In the genomic region with DNA sequence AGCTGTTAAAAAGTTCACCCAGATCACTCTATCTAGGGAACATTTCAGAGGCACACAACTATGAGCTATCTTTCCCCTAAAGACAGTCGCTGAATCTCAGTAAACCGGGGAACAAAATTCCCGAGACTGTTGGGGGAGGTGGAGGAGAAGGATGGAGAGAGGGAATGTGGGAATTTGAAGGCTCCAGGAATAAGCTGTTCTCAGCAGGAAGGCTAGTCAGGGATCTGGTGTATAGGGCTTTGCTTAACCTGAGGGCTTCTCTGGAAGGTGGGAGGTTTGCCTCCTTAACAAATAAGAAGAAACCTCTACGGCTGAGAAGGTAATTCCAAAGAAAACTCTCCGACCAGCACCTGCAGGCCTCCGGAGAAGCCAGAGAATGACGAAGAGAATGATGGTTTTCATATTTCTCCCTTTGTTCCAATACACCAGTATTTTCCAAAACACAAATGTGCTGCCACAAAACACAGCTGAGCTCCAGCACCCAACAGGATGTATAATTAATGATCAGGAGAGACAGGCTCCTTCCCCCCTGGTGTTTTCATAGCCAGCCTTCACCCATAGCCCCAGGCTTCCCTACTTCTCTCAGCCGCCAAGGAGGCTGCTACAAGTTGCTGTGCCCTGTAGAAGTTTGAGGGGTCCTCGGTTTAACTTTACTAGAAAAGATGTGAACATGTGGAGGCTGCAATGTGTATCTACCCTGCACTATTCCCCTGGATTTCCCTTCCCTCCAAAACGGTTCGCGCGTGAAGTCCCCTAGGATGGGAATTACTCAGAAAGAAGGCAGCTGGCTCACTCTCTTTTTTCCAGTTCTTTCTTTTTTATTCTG, we compare ENCODE assay signal across 11 cellular contexts. TPM values are rescaled to one million over a fixed set of nuclear protein-coding genes. Genes with fewer than 3 reads are reported as not detected.
DNase-seq lines count a peak whose midpoint lies in the region; ATAC-seq and TF ChIP-seq lines count a peak whose summit lies in the region.
"Had no signal": no experiment of that assay in that cellular context is flagged by ENCODE, and none has a peak within 500 bp of the region (broad histone marks: within the 10 kb centered on the region; RNA-seq: fewer than 3 reads in every experiment).

No MANE protein-coding gene starts in this region.

- no peak for ATAC-seq in activated T-cell treated with anti-CD3 and anti-CD28 coated beads, Interleukin-2, amount 50 U/mL, for 72 hours (replicated peaks in 1 of 2)
- ATAC-seq in GM21717 (IDR thresholded peaks at IDR 0.05; ENCODE audit: unreplicated experiment): no peak
- ATAC-seq: foreskin keratinocyte had no signal

- DNase-seq in COLO668 (lab: John Stamatoyannopoulos, UW; ENCODE audit: unreplicated experiment): peak; percentile 26
- DNase-seq in NCI-H69 (lab: John Stamatoyannopoulos, UW): peak; percentile 56
- no peak for DNase-seq in esophagus muscularis mucosa (ENCODE audit: extremely low spot score)
- no peak for DNase-seq in prostate gland (ENCODE audit: low spot score)
- DNase-seq in putamen (ENCODE audit: low spot score): no peak
- no peak for DNase-seq in dedifferentiated amniotic fluid mesenchymal stem cell (ENCODE audit: extremely low spot score)
- no peak for DNase-seq in activated T-cell treated with anti-CD3 and anti-CD28 coated beads, Interleukin-2, amount 50 U/mL, for 72 hours
- DNase-seq: foreskin keratinocyte; NCI-H2081 treated with DMSO at 0.1 percent for 48 hours; stimulated activated CD8-positive, alpha-beta memory T cell treated with anti-CD3 and anti-CD28 coated beads, Interleukin-4, amount 100 ng/mL, for 48 hours had no signal

- H3K27me3 Mint-ChIP-seq in activated T-cell treated with anti-CD3 and anti-CD28 coated beads, Interleukin-2, amount 50 U/mL, for 72 hours (ENCODE audit: low read depth): peaks cover 64% of the 10 kb centered on the region

- H3K4me3 ChIP-seq in esophagus muscularis mucosa (peak overlapping the region; percentile 71 to 86 (median 78)), prostate gland (peak overlapping the region; percentile 48 to 50)

- H3K4me3 Mint-ChIP-seq in activated T-cell treated with anti-CD3 and anti-CD28 coated beads, Interleukin-2, amount 50 U/mL, for 72 hours: no peak overlapping the region

- no peaks in the 10 kb centered on the region for H3K9me3 Mint-ChIP-seq in activated T-cell treated with anti-CD3 and anti-CD28 coated beads, Interleukin-2, amount 50 U/mL, for 72 hours

- H3K36me3 ChIP-seq in esophagus muscularis mucosa: no peaks in the 10 kb centered on the region
- H3K36me3 ChIP-seq in prostate gland: no peaks in the 10 kb centered on the region

- intact Hi-C loops in esophagus muscularis mucosa (cut with DNase I) (no loop called here), prostate gland (cut with DNase I) (loop anchor here (5.0 kb wide), 3 partner anchors 43 to 243 kb away; no protein-coding TSS in a partner anchor)

- no peak for TF ChIP-seq EP300 in esophagus muscularis mucosa (IDR thresholded peaks at IDR 0.05)

- H3K27me3 ChIP-seq in esophagus muscularis mucosa: peaks cover 0 to 33% (median 0%) of the 10 kb centered on the region in 4 donors
- peaks cover 18% of the 10 kb centered on the region for H3K27me3 ChIP-seq in prostate gland (replicated peaks; ENCODE audit: insufficient read depth)

- H3K27ac Mint-ChIP-seq in activated T-cell treated with anti-CD3 and anti-CD28 coated beads, Interleukin-2, amount 50 U/mL, for 72 hours: no peak overlapping the region

- no peaks in the 10 kb centered on the region for H3K4me1 Mint-ChIP-seq in activated T-cell treated with anti-CD3 and anti-CD28 coated beads, Interleukin-2, amount 50 U/mL, for 72 hours (ENCODE audit: low read depth)

- 26% methylated on average over 13 of the region's 13 CpGs for WGBS in esophagus muscularis mucosa
- WGBS in prostate gland: 58% methylated on average over 13 of the region's 13 CpGs

- H3K4me1 ChIP-seq in esophagus muscularis mucosa (peaks cover 7 to 89% (median 72%) of the 10 kb centered on the region in 4 donors), prostate gland (replicated peaks) (no peaks in the 10 kb centered on the region)
- H3K4me1 ChIP-seq: foreskin keratinocyte had no signal

- H3K36me3 Mint-ChIP-seq in activated T-cell treated with anti-CD3 and anti-CD28 coated beads, Interleukin-2, amount 50 U/mL, for 72 hours (ENCODE audit: insufficient read depth in 2 of 2): no peaks in the 10 kb centered on the region

- H3K9me3 ChIP-seq in esophagus muscularis mucosa (no peaks in the 10 kb centered on the region), prostate gland (no peaks in the 10 kb centered on the region)

- TF ChIP-seq CTCF in esophagus muscularis mucosa (IDR thresholded peaks at IDR 0.05) (no peak), prostate gland (IDR thresholded peaks at IDR 0.05) (no peak)

- TF ChIP-seq POLR2A in esophagus muscularis mucosa (IDR thresholded peaks at IDR 0.05; ENCODE audit: low read depth): no peak
- no peak for TF ChIP-seq POLR2A in prostate gland (IDR thresholded peaks at IDR 0.05)

- H3K27ac ChIP-seq in esophagus muscularis mucosa (replicated peaks in 1 of 4): peak overlapping the region; percentile 87 to 93 (median 92)
- H3K27ac ChIP-seq in prostate gland: peak overlapping the region; percentile 61 to 63
- H3K27ac ChIP-seq: foreskin keratinocyte had no signal

RNA-seq across cellular contexts. Expression of a gene that starts 2.0 kb away (rescaled TPM):
- total RNA-seq in esophagus muscularis mucosa (100 to 1,000 TPM; 146 to 300 (median 265) TPM), prostate gland (10 to 100 TPM; 29.1 to 37.9 TPM)
- total RNA-seq in activated T-cell treated with anti-CD3 and anti-CD28 coated beads, Interleukin-2, amount 50 U/mL, for 72 hours: 1 to 10 TPM in 1 of 2 donors, under 1 TPM in 1; 0.55 to 1.0 TPM

Comparison
In these comparisons a context has a peak if more than half of its experiments do, and no peak if none do; other contexts are left out.
1. DNase-seq: peak in COLO668 (single experiment) and NCI-H69 (single experiment); none in esophagus muscularis mucosa (single experiment), prostate gland (single experiment), putamen (single experiment), dedifferentiated amniotic fluid mesenchymal stem cell (single experiment) and activated T-cell treated with anti-CD3 and anti-CD28 coated beads, Interleukin-2, amount 50 U/mL, for 72 hours (0 of 2).
2. RNA of a gene that starts 2.0 kb away (total RNA-seq): 146 to 300 TPM in esophagus muscularis mucosa and 29.1 to 37.9 TPM in prostate gland; 0.55 to 1.0 TPM in activated T-cell treated with anti-CD3 and anti-CD28 coated beads, Interleukin-2, amount 50 U/mL, for 72 hours; every median in the first group is over 10 times any median in the second.